Comparison of ENCODE assay signal across 5 cellular contexts in the genomic region with DNA sequence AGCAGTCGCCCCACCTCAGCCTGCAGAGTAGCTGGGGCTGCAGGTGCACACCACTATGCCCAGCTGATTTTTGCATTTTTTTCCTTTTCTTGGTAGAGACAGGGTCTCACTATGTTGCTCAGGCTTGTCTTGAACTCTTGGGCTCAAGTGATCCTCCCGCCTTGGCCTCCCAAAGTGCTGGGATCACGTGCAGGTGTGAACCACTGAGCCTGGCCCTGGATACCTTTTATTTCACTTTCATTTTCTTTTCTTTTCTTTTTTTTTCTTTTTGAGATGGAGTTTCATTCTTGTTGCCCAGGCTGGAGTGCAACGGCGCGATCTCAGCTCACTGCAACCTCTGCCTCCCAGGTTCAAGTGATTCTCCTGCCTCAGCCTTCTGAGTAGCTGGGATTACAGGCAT. TPM values are rescaled to one million over a fixed set of nuclear protein-coding genes. Genes with fewer than 3 reads are reported as not detected.
"Had no signal": no experiment of that assay in that cellular context is flagged by ENCODE, and none has a peak within 500 bp of the region (broad histone marks: within the 10 kb centered on the region; RNA-seq: fewer than 3 reads in every experiment).

No MANE protein-coding gene starts in this region.

RNA-seq across cellular contexts. Expression of a gene that starts 8.6 kb away (rescaled TPM):
- total RNA-seq: OCI-LY7 had no signal

RNA-seq across cellular contexts. Expression of a gene that starts 9.4 kb away (rescaled TPM):
- total RNA-seq: OCI-LY7, SJCRH30, T-cell had no signal

RNA-seq across cellular contexts. Expression of a gene that starts 25.0 kb away (rescaled TPM):
- total RNA-seq: OCI-LY7, Right ventricle myocardium superior had no signal
- polyA plus RNA-seq: SK-N-SH had no signal
